Comparison of ENCODE assay signal across 9 cellular contexts in genomic region chr1:2289607-2290006, GRCh38.
DNase-seq lines count a peak whose midpoint lies in the region; ATAC-seq and TF ChIP-seq lines count a peak whose summit lies in the region.
"Had no signal": no experiment of that assay in that cellular context is flagged by ENCODE, and none has a peak within 500 bp of the region (broad histone marks: within the 10 kb centered on the region; RNA-seq: fewer than 3 reads in every experiment).

No MANE protein-coding gene starts in this region.

- POLR2A ChIA-PET in activated naive CD8-positive, alpha-beta T cell treated with anti-CD3 and anti-CD28 coated beads, Interleukin-2, amount 10 ng/mL, durations not matched to agents 7 days and 5 days (lab: Charles Lee): interaction anchor here (0.9 to 2.7 kb wide), 5 partner anchors 10 to 61 kb away, joined by 3 to 36 read pairs (median 4); no protein-coding TSS in a partner anchor

- DNase-seq in activated CD8-positive, alpha-beta memory T cell treated with anti-CD3 and anti-CD28 coated beads, Interleukin-2, amount 10 ng/mL, durations not matched to agents 7 days and 5 days: no peak
- no peak for DNase-seq in activated CD8-positive, alpha-beta memory T cell treated with anti-CD3 and anti-CD28 coated beads, Interleukin-2, amount 50 U/mL, for 4 hours
- DNase-seq in activated naive CD8-positive, alpha-beta T cell treated with anti-CD3 and anti-CD28 coated beads, Interleukin-2, amount 10 ng/mL, durations not matched to agents 7 days and 5 days: no peak
- DNase-seq in immature natural killer cell: no peak
- no peak for DNase-seq in suprapubic skin (ENCODE audit: low spot score in 2 of 2)
- no peak for DNase-seq in progenitor cell of endocrine pancreas (ENCODE audit: low spot score, unreplicated experiment)
- DNase-seq in NCI-H2107 treated with DMSO at 0.1 percent for 48 hours (lab: John Stamatoyannopoulos, UW; ENCODE audit: unreplicated experiment): no peak
- DNase-seq: NCI-H1092 treated with DMSO at 0.1 percent for 48 hours had no signal

- peak overlapping the region; percentile 68 for H3K27ac ChIP-seq in suprapubic skin

- no peak for TF ChIP-seq CTCF in suprapubic skin (IDR thresholded peaks at IDR 0.05)
- TF ChIP-seq CTCF in progenitor cell of endocrine pancreas (IDR thresholded peaks at IDR 0.05; ENCODE audit: unreplicated experiment): no peak

- peaks cover 67% of the 10 kb centered on the region for H3K4me1 ChIP-seq in suprapubic skin

- no peaks in the 10 kb centered on the region for H3K36me3 Mint-ChIP-seq in activated CD8-positive, alpha-beta memory T cell treated with anti-CD3 and anti-CD28 coated beads, Interleukin-2, amount 10 ng/mL, durations not matched to agents 7 days and 5 days
- peaks cover 9% of the 10 kb centered on the region for H3K36me3 Mint-ChIP-seq in activated naive CD8-positive, alpha-beta T cell treated with anti-CD3 and anti-CD28 coated beads, Interleukin-2, amount 10 ng/mL, durations not matched to agents 7 days and 5 days
- H3K36me3 Mint-ChIP-seq in immature natural killer cell (no peaks in the 10 kb centered on the region), progenitor cell of endocrine pancreas (ENCODE audit: insufficient read depth) (no peaks in the 10 kb centered on the region)

- CTCF ChIA-PET in activated CD8-positive, alpha-beta memory T cell treated with anti-CD3 and anti-CD28 coated beads, Interleukin-2, amount 10 ng/mL, durations not matched to agents 7 days and 5 days (lab: Charles Lee): interaction anchor here (1.0 to 2.0 kb wide), 5 partner anchors 34 to 92 kb away, joined by 3 to 8 read pairs (median 5); no protein-coding TSS in a partner anchor

- no peaks in the 10 kb centered on the region for H3K27me3 Mint-ChIP-seq in activated CD8-positive, alpha-beta memory T cell treated with anti-CD3 and anti-CD28 coated beads, Interleukin-2, amount 10 ng/mL, durations not matched to agents 7 days and 5 days
- no peaks in the 10 kb centered on the region for H3K27me3 Mint-ChIP-seq in activated naive CD8-positive, alpha-beta T cell treated with anti-CD3 and anti-CD28 coated beads, Interleukin-2, amount 10 ng/mL, durations not matched to agents 7 days and 5 days
- H3K27me3 Mint-ChIP-seq in immature natural killer cell (ENCODE audit: low read depth in 3 of 3) (peaks cover 18 to 44% (median 21%) of the 10 kb centered on the region in 3 donors), progenitor cell of endocrine pancreas (no peaks in the 10 kb centered on the region)

- H3K27ac Mint-ChIP-seq in activated CD8-positive, alpha-beta memory T cell treated with anti-CD3 and anti-CD28 coated beads, Interleukin-2, amount 10 ng/mL, durations not matched to agents 7 days and 5 days: peak overlapping the region; percentile 89
- H3K27ac Mint-ChIP-seq in activated naive CD8-positive, alpha-beta T cell treated with anti-CD3 and anti-CD28 coated beads, Interleukin-2, amount 10 ng/mL, durations not matched to agents 7 days and 5 days: peak overlapping the region; percentile 95
- H3K27ac Mint-ChIP-seq in immature natural killer cell (peak overlapping the region; percentile 93 to 99 (median 98)), progenitor cell of endocrine pancreas (no peak overlapping the region)

- no peaks in the 10 kb centered on the region for H3K36me3 ChIP-seq in suprapubic skin

- H3K4me3 Mint-ChIP-seq in activated CD8-positive, alpha-beta memory T cell treated with anti-CD3 and anti-CD28 coated beads, Interleukin-2, amount 10 ng/mL, durations not matched to agents 7 days and 5 days: peak overlapping the region; percentile 69
- peak overlapping the region; percentile 81 for H3K4me3 Mint-ChIP-seq in activated naive CD8-positive, alpha-beta T cell treated with anti-CD3 and anti-CD28 coated beads, Interleukin-2, amount 10 ng/mL, durations not matched to agents 7 days and 5 days
- H3K4me3 Mint-ChIP-seq in immature natural killer cell (peak overlapping the region; percentile 85 to 91 (median 87)), progenitor cell of endocrine pancreas (ENCODE audit: low read depth) (no peak overlapping the region)

- ATAC-seq in activated CD8-positive, alpha-beta memory T cell treated with anti-CD3 and anti-CD28 coated beads, Interleukin-2, amount 10 ng/mL, durations not matched to agents 7 days and 5 days: no peak
- ATAC-seq in activated naive CD8-positive, alpha-beta T cell treated with anti-CD3 and anti-CD28 coated beads, Interleukin-2, amount 10 ng/mL, durations not matched to agents 7 days and 5 days (ENCODE audit: low read depth): no peak
- ATAC-seq in GM21423 (IDR thresholded peaks at IDR 0.05; ENCODE audit: unreplicated experiment): no peak

- WGBS in suprapubic skin: 67% methylated on average over 7 of the region's 9 CpGs

- H3K9me3 Mint-ChIP-seq in activated CD8-positive, alpha-beta memory T cell treated with anti-CD3 and anti-CD28 coated beads, Interleukin-2, amount 10 ng/mL, durations not matched to agents 7 days and 5 days (ENCODE audit: low read depth): no peaks in the 10 kb centered on the region
- H3K9me3 Mint-ChIP-seq in activated naive CD8-positive, alpha-beta T cell treated with anti-CD3 and anti-CD28 coated beads, Interleukin-2, amount 10 ng/mL, durations not matched to agents 7 days and 5 days: no peaks in the 10 kb centered on the region
- no peaks in the 10 kb centered on the region for H3K9me3 Mint-ChIP-seq in immature natural killer cell
- H3K9me3 Mint-ChIP-seq in progenitor cell of endocrine pancreas (ENCODE audit: low read depth): no peaks in the 10 kb centered on the region

- no peak for TF ChIP-seq POLR2A in suprapubic skin (IDR thresholded peaks at IDR 0.05)

- no peak for TF ChIP-seq EP300 in suprapubic skin (IDR thresholded peaks at IDR 0.05)

- H3K4me3 ChIP-seq in suprapubic skin: no peak overlapping the region

- H3K9me3 ChIP-seq in suprapubic skin: no peaks in the 10 kb centered on the region

- H3K4me1 Mint-ChIP-seq in activated CD8-positive, alpha-beta memory T cell treated with anti-CD3 and anti-CD28 coated beads, Interleukin-2, amount 10 ng/mL, durations not matched to agents 7 days and 5 days: peaks cover 61% of the 10 kb centered on the region
- peaks cover 49% of the 10 kb centered on the region for H3K4me1 Mint-ChIP-seq in activated naive CD8-positive, alpha-beta T cell treated with anti-CD3 and anti-CD28 coated beads, Interleukin-2, amount 10 ng/mL, durations not matched to agents 7 days and 5 days
- H3K4me1 Mint-ChIP-seq in immature natural killer cell (peaks cover 53 to 61% of the 10 kb centered on the region in 2 donors), progenitor cell of endocrine pancreas (ENCODE audit: low read depth) (no peaks in the 10 kb centered on the region)

- H3K27me3 ChIP-seq in suprapubic skin: no peaks in the 10 kb centered on the region
